ENCODE assay signal across 8 cellular contexts in the genomic region with DNA sequence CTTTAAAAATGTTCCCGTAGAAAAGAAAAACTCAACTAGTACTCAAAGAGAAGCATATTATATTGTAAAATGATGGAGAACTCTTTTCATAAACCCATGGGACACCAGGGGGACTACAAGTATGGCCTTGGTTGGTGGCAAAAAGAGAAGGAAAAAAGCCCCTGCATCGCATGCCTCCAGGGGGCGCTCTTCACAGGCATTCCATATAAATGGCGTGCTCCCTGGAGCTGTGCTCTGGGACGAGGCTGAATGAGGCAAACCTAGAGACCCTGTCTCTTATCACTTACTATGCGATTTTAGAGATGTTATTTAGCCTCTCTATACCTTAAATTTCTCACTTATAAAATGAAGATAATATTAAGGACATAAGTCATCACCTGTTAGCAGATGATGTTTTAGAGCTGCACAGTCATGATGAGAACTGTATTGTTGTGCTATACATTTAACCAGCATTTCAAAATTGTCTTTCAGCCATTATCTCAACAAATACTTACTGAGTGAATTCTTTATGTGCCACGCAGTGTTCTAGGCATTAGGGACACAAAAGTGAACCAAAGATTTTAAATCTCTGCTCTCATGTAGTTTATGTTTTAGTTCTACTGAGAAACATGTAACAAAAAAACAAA.
DNase-seq lines count a peak whose midpoint lies in the region; ATAC-seq and TF ChIP-seq lines count a peak whose summit lies in the region.

No MANE protein-coding gene starts in this region.

- peak; percentile 62 for ATAC-seq in HG02642 (IDR thresholded peaks at IDR 0.05; ENCODE audit: poor library complexity, unreplicated experiment)
- ATAC-seq in Right ventricle myocardium superior (ENCODE audit: poor library complexity): peak; percentile 79
- ATAC-seq in sciatic nerve: peak; percentile 59
- no peak for ATAC-seq in HG03139 (IDR thresholded peaks at IDR 0.05; ENCODE audit: unreplicated experiment)
- no peak for ATAC-seq in GM19324 (IDR thresholded peaks at IDR 0.05; ENCODE audit: low FRiP score, unreplicated experiment)

- peak; percentile 97 for TF ChIP-seq CTCF in DOHH2 (IDR thresholded peaks at IDR 0.05; ENCODE audit: low read depth, low read length, poor library complexity, severe bottlenecking)

- H3K4me3 ChIP-seq in DOHH2 (ENCODE audit: low read length): no peak overlapping the region

- H3K79me2 ChIP-seq in DOHH2 (ENCODE audit: control insufficient read depth, low read length): peaks cover 4% of the 10 kb centered on the region; the same call in 1 of the 2 replicates

- DNase-seq in RKO (ENCODE audit: low spot score) (peak; percentile 61), Right ventricle myocardium superior (peak; percentile 73), sciatic nerve (ENCODE audit: low spot score) (peak; percentile 73)
- DNase-seq in activated naive CD4-positive, alpha-beta T cell treated with anti-CD3 and anti-CD28 coated beads for 36 hours: peak; percentile 70

- peaks cover 10% of the 10 kb centered on the region for H3K36me3 ChIP-seq in DOHH2 (ENCODE audit: control insufficient read depth, low read length)

- H3K9me2 ChIP-seq in DOHH2 (replicated peaks; ENCODE audit: control insufficient read depth, low read length): no peaks in the 10 kb centered on the region

- H3K9me3 ChIP-seq in DOHH2 (ENCODE audit: control insufficient read depth, insufficient read depth, low read length): no peaks in the 10 kb centered on the region

- H3K27me3 ChIP-seq in DOHH2 (ENCODE audit: control insufficient read depth, low read length): no peaks in the 10 kb centered on the region

- peaks cover 11% of the 10 kb centered on the region for H3F3A ChIP-seq in DOHH2 (ENCODE audit: control insufficient read depth, insufficient read depth)

- H4K20me1 ChIP-seq in DOHH2 (ENCODE audit: control insufficient read depth, insufficient read depth, low read depth, low read length): peaks cover 3% of the 10 kb centered on the region; the same call in 1 of the 2 replicates

- peaks cover 8% of the 10 kb centered on the region for H3K36me3 Mint-ChIP-seq in activated naive CD4-positive, alpha-beta T cell treated with anti-CD3 and anti-CD28 coated beads for 36 hours (ENCODE audit: low read depth)

- no peaks in the 10 kb centered on the region for H3K27me3 Mint-ChIP-seq in activated naive CD4-positive, alpha-beta T cell treated with anti-CD3 and anti-CD28 coated beads for 36 hours (ENCODE audit: low read depth)

- no peak overlapping the region for H3K27ac Mint-ChIP-seq in activated naive CD4-positive, alpha-beta T cell treated with anti-CD3 and anti-CD28 coated beads for 36 hours

- H3K4me3 Mint-ChIP-seq in activated naive CD4-positive, alpha-beta T cell treated with anti-CD3 and anti-CD28 coated beads for 36 hours: peak overlapping the region; percentile 3

- intact Hi-C loops in activated naive CD4-positive, alpha-beta T cell treated with anti-CD3 and anti-CD28 coated beads for 36 hours (cut with micrococcal nuclease): loop anchor here (1.0 kb wide), 1 partner anchor 106 kb away; no protein-coding TSS in a partner anchor
- intact Hi-C loops in Right ventricle myocardium superior (cut with DNase I): no loop called here
- intact Hi-C loops in sciatic nerve (cut with DNase I): no loop called here

- H3K4me1 ChIP-seq in DOHH2 (ENCODE audit: control insufficient read depth, low read length): peaks cover 34% of the 10 kb centered on the region

- CTCF ChIA-PET in activated naive CD4-positive, alpha-beta T cell treated with anti-CD3 and anti-CD28 coated beads for 36 hours (lab: Charles Lee): interaction anchor here (0.5 to 2.7 kb wide), 29 partner anchors 10 to 1850 kb away, joined by 3 to 19 read pairs (median 4); partner anchors contain the start of gene PRTFDC1

- no peaks in the 10 kb centered on the region for H3K9me3 Mint-ChIP-seq in activated naive CD4-positive, alpha-beta T cell treated with anti-CD3 and anti-CD28 coated beads for 36 hours

- peaks cover 29% of the 10 kb centered on the region for H3K4me1 Mint-ChIP-seq in activated naive CD4-positive, alpha-beta T cell treated with anti-CD3 and anti-CD28 coated beads for 36 hours (ENCODE audit: low read depth)

- H3K27ac ChIP-seq in DOHH2 (ENCODE audit: low read depth, low read length): no peak overlapping the region

- H3K4me2 ChIP-seq in DOHH2 (ENCODE audit: low read length): no peak overlapping the region

Comparison
In these comparisons a context has a peak if more than half of its experiments do, and no peak if none do; other contexts are left out.
1. ATAC-seq: peak in HG02642 (single experiment), Right ventricle myocardium superior (single experiment) and sciatic nerve (single experiment); none in HG03139 (single experiment) and GM19324 (single experiment).
2. Peak in every context shown above with its lines, with median percentiles within 50 percentile points of each other: DNase-seq.